29 cellular contexts compared by ENCODE assay signal in genomic region chr5:133675376-133676154, GRCh38.
DNase-seq lines count a peak whose midpoint lies in the region; ATAC-seq and TF ChIP-seq lines count a peak whose summit lies in the region.
"Had no signal": no experiment of that assay in that cellular context is flagged by ENCODE, and none has a peak within 500 bp of the region (broad histone marks: within the 10 kb centered on the region; RNA-seq: fewer than 3 reads in every experiment).

No MANE protein-coding gene starts in this region.

- H3K36me3 Mint-ChIP-seq in H9 (ENCODE audit: insufficient read depth in 1 of 3, low read depth in 3 of 3) (peaks cover 0 to 2% (median 0%) of the 10 kb centered on the region in 3 experiments; a peak in 1 of 7 replicates), endodermal cell (ENCODE audit: low read depth) (no peaks in the 10 kb centered on the region), osteocyte (ENCODE audit: unreplicated experiment) (no peaks in the 10 kb centered on the region)
- H3K36me3 Mint-ChIP-seq in activated naive CD4-positive, alpha-beta T cell treated with anti-CD3 and anti-CD28 coated beads, Interleukin-2, amount 50 U/mL, for 72 hours: no peaks in the 10 kb centered on the region
- H3K36me3 Mint-ChIP-seq: activated naive CD8-positive, alpha-beta T cell had no signal

- TF ChIP-seq CTCF in H9 (conservative IDR thresholded peaks at IDR 0.05) (no peak), endodermal cell (conservative IDR thresholded peaks at IDR 0.05) (no peak), osteocyte (IDR thresholded peaks at IDR 0.05) (no peak)

- H2BK5ac ChIP-seq in H9 (ENCODE audit: insufficient read length, low read length): no peak overlapping the region

- no peak overlapping the region for H3K4ac ChIP-seq in H9 (ENCODE audit: low read depth, low read length)

- H3K9ac ChIP-seq in H9 (ENCODE audit: extremely low read depth, insufficient read length, low read length): no peak overlapping the region
- no peak overlapping the region for H3K9ac ChIP-seq in endodermal cell (ENCODE audit: extremely low read depth, low read length, poor library complexity, severe bottlenecking)
- H3K9ac ChIP-seq: BLaER1 had no signal

- H3K4me3 ChIP-seq in endodermal cell (ENCODE audit: low read length): no peak overlapping the region
- H3K4me3 ChIP-seq: BLaER1, breast epithelium, psoas muscle, tibial nerve had no signal

- DNase-seq in H9 (peak; percentile 69), NCI-H1092 (lab: John Stamatoyannopoulos, UW) (peak; percentile 5), endodermal cell (peak; percentile 70), osteocyte (ENCODE audit: extremely low spot score, unreplicated experiment) (peak; percentile 53), COLO829 (ENCODE audit: low spot score) (no peak)
- DNase-seq in activated naive CD4-positive, alpha-beta T cell treated with anti-CD3 and anti-CD28 coated beads, Interleukin-2, amount 50 U/mL, for 72 hours (ENCODE audit: low spot score in 2 of 2): no peak
- DNase-seq: activated CD4-positive, alpha-beta T cell treated with anti-CD3 and anti-CD28 coated beads, Interleukin-2, amount 50 U/mL, for 48 hours; activated CD4-positive, CD25-positive, alpha-beta regulatory T cell treated with anti-CD3 and anti-CD28 coated beads, Interleukin-2, amount 50 U/mL, for 72 hours; activated T-cell treated with anti-CD3 and anti-CD28 coated beads for 4 hours; effector CD8-positive, alpha-beta T cell; EL; HCEC 1CT; Kasumi-1; kidney; midbrain; naive B cell; NCI-H1694 treated with DMSO at 0.1 percent for 48 hours; NCI-H524 treated with DMSO at 0.1 percent for 48 hours; psoas muscle; stimulated activated CD4-positive, alpha-beta T cell treated with anti-CD3 and anti-CD28 coated beads, Interleukin-4, amount 100 ng/mL, for 24 hours; T-helper 2 cell had no signal

- H3K56ac ChIP-seq in H9 (ENCODE audit: insufficient read length, low read depth, low read length): no peak overlapping the region

- H3K4me1 ChIP-seq in H9 (ENCODE audit: insufficient read depth, low read length): no peaks in the 10 kb centered on the region; the same call in 1 of the 2 replicates
- H3K4me1 ChIP-seq in endodermal cell (ENCODE audit: control insufficient read depth, insufficient read depth, low read length): peaks cover 3% of the 10 kb centered on the region
- H3K4me1 ChIP-seq: breast epithelium, psoas muscle, tibial nerve had no signal

- no peaks in the 10 kb centered on the region for H3K9me3 ChIP-seq in H9 (ENCODE audit: control insufficient read depth, low read depth, low read length)
- H3K9me3 ChIP-seq in endodermal cell (ENCODE audit: control insufficient read depth, low read length): peaks cover 9% of the 10 kb centered on the region
- H3K9me3 ChIP-seq: psoas muscle had no signal

- no peak overlapping the region for H2BK15ac ChIP-seq in H9 (ENCODE audit: low read depth, low read length)

- H3K27me3 Mint-ChIP-seq in H9 (ENCODE audit: low read depth) (peaks cover 4% of the 10 kb centered on the region), endodermal cell (ENCODE audit: insufficient read depth) (no peaks in the 10 kb centered on the region), osteocyte (ENCODE audit: unreplicated experiment) (peaks cover 14% of the 10 kb centered on the region)
- H3K27me3 Mint-ChIP-seq: activated naive CD8-positive, alpha-beta T cell had no signal

- H2BK12ac ChIP-seq in H9 (ENCODE audit: insufficient read length, low read depth, low read length): no peak overlapping the region

- ATAC-seq in GM19035 (IDR thresholded peaks at IDR 0.05; ENCODE audit: unreplicated experiment): no peak
- ATAC-seq in activated naive CD4-positive, alpha-beta T cell treated with anti-CD3 and anti-CD28 coated beads, Interleukin-2, amount 50 U/mL, for 72 hours: no peak
- ATAC-seq: HepG2, psoas muscle, Right ventricle myocardium inferior had no signal

- no peaks in the 10 kb centered on the region for H4K20me1 ChIP-seq in H9 (ENCODE audit: control insufficient read depth, insufficient read depth, insufficient read length)
- H4K20me1 ChIP-seq: BLaER1 had no signal

- H3K27ac Mint-ChIP-seq in H9 (peak overlapping the region in 2 of 3 experiments; percentile 9 to 85; a peak in 4 of 7 replicates), endodermal cell (no peak overlapping the region), osteocyte (ENCODE audit: unreplicated experiment) (no peak overlapping the region)
- no peak overlapping the region for H3K27ac Mint-ChIP-seq in activated naive CD4-positive, alpha-beta T cell treated with anti-CD3 and anti-CD28 coated beads, Interleukin-2, amount 50 U/mL, for 72 hours
- H3K27ac Mint-ChIP-seq: activated naive CD8-positive, alpha-beta T cell; activated T-helper 2 cell treated with anti-CD3 and anti-CD28 coated beads, Interferon-gamma antibody, Interleukin-2, Interleukin-4, amounts not matched to agents 10 μg/mL and 5 μg/mL and 100 μg/mL, durations not matched to agents 14 hours and 24 hours and 36 hours; naive B cell had no signal

- no peak overlapping the region for H3T11ph ChIP-seq in H9 (ENCODE audit: low read length)

- no peaks in the 10 kb centered on the region for H3K79me1 ChIP-seq in H9 (ENCODE audit: insufficient read depth, low read depth, low read length, poor library complexity, severe bottlenecking)

- H4K5ac ChIP-seq in H9 (ENCODE audit: insufficient read length, low read depth, low read length): no peak overlapping the region

- H3K79me2 ChIP-seq in H9 (ENCODE audit: insufficient read depth, low read length): no peaks in the 10 kb centered on the region

- H4K91ac ChIP-seq in H9 (ENCODE audit: insufficient read length, low read depth, low read length): no peak overlapping the region

- H2BK120ac ChIP-seq in H9 (ENCODE audit: low read depth, low read length, poor library complexity, severe bottlenecking): no peak overlapping the region

- H3K4me1 Mint-ChIP-seq in H9 (peaks cover 27 to 30% of the 10 kb centered on the region in 2 experiments), endodermal cell (peaks cover 23% of the 10 kb centered on the region), osteocyte (ENCODE audit: unreplicated experiment) (no peaks in the 10 kb centered on the region)

- H3K14ac ChIP-seq in H9 (ENCODE audit: insufficient read depth, low read length): peak overlapping the region; percentile 32; the same call in 1 of the 2 replicates

- H3K4me3 Mint-ChIP-seq in H9 (peak overlapping the region; percentile 24 to 47; a peak in 2 of 5 replicates), endodermal cell (no peak overlapping the region), osteocyte (ENCODE audit: unreplicated experiment) (no peak overlapping the region)
- H3K4me3 Mint-ChIP-seq: activated naive CD8-positive, alpha-beta T cell; naive B cell had no signal

- H4K8ac ChIP-seq in H9 (replicated peaks; ENCODE audit: insufficient read length, low read depth, low read length): no peak overlapping the region

- WGBS in H9 (ENCODE audit: extremely low coverage, insufficient read length, low lambda C conversion rate): no CpG with 5 or more reads among the region's 13 CpGs
- WGBS in endodermal cell (ENCODE audit: insufficient coverage in 1 of 2, insufficient read length in 1 of 2), 2 experiments: 85 to 100% methylated on average over 6 to 13 of the region's 13 CpGs

- no peak overlapping the region for H2BK20ac ChIP-seq in H9 (ENCODE audit: low read depth, low read length, poor library complexity, severe bottlenecking)

- no peaks in the 10 kb centered on the region for H3K23me2 ChIP-seq in H9 (ENCODE audit: insufficient read length, low read depth, low read length, poor library complexity, severe bottlenecking)

- no peaks in the 10 kb centered on the region for H3K36me3 ChIP-seq in endodermal cell (ENCODE audit: control insufficient read depth, insufficient read depth, low read length)
- H3K36me3 ChIP-seq: BLaER1, breast epithelium, tibial nerve had no signal

- H3K18ac ChIP-seq in H9 (ENCODE audit: insufficient read length, low read depth, low read length): no peak overlapping the region

- H2AK5ac ChIP-seq in H9 (ENCODE audit: insufficient read length, low read length): no peak overlapping the region

- H3K9me3 Mint-ChIP-seq in H9 (0 out of 5 replicates have a peak, but pooled peaks cover 0 to 2% of the 10 kb centered on the region in 2 experiments), endodermal cell (peaks cover 4% of the 10 kb centered on the region), osteocyte (ENCODE audit: unreplicated experiment) (no peaks in the 10 kb centered on the region)
- peaks cover 0 to 4% of the 10 kb centered on the region in 2 donors for H3K9me3 Mint-ChIP-seq in activated naive CD4-positive, alpha-beta T cell treated with anti-CD3 and anti-CD28 coated beads, Interleukin-2, amount 50 U/mL, for 72 hours
- H3K9me3 Mint-ChIP-seq: activated T-helper 2 cell treated with anti-CD3 and anti-CD28 coated beads, Interferon-gamma antibody, Interleukin-2, Interleukin-4, amounts not matched to agents 10 μg/mL and 5 μg/mL and 100 μg/mL, durations not matched to agents 14 hours and 24 hours and 36 hours had no signal

- H3K27me3 ChIP-seq in H9 (ENCODE audit: insufficient read depth, low read length) (no peaks in the 10 kb centered on the region), endodermal cell (ENCODE audit: control insufficient read depth, insufficient read depth, low read length, poor library complexity, severe bottlenecking) (no peaks in the 10 kb centered on the region)
- H3K27me3 ChIP-seq: BLaER1, breast epithelium, tibial nerve had no signal

- H3K23ac ChIP-seq in H9 (ENCODE audit: insufficient read length, low read depth, low read length): no peak overlapping the region

- H2AFZ ChIP-seq in H9 (ENCODE audit: low read length): no peak overlapping the region

- H3K27ac ChIP-seq in H9 (ENCODE audit: insufficient read length, low read depth, low read length): no peak overlapping the region
- no peak overlapping the region for H3K27ac ChIP-seq in endodermal cell (ENCODE audit: low read depth, low read length)
- H3K27ac ChIP-seq: BLaER1, breast epithelium, psoas muscle, tibial nerve had no signal

- H3K4me2 ChIP-seq in H9 (ENCODE audit: insufficient read depth, insufficient read length, low read length): no peak overlapping the region
- H3K4me2 ChIP-seq: BLaER1 had no signal

Comparison
In these comparisons a context has a peak if more than half of its experiments do, and no peak if none do; other contexts are left out.
1. DNase-seq: peak in H9 (single experiment), NCI-H1092 (single experiment), endodermal cell (single experiment) and osteocyte (single experiment); none in COLO829 (single experiment) and activated naive CD4-positive, alpha-beta T cell treated with anti-CD3 and anti-CD28 coated beads, Interleukin-2, amount 50 U/mL, for 72 hours (0 of 2).
2. H3K27ac Mint-ChIP-seq: peak in H9 (2 of 3); none in endodermal cell (single experiment), osteocyte (single experiment) and activated naive CD4-positive, alpha-beta T cell treated with anti-CD3 and anti-CD28 coated beads, Interleukin-2, amount 50 U/mL, for 72 hours (0 of 2).
3. H3K4me3 Mint-ChIP-seq: peak in H9 (2 of 2); none in endodermal cell (single experiment) and osteocyte (single experiment).